29 cellular contexts compared by ENCODE assay signal in genomic region chr11:125892994-125893393, GRCh38. TPM values are rescaled to one million over a fixed set of nuclear protein-coding genes. Genes with fewer than 3 reads are reported as not detected.
"Had no signal": no experiment of that assay in that cellular context is flagged by ENCODE, and none has a peak within 500 bp of the region (broad histone marks: within the 10 kb centered on the region; RNA-seq: fewer than 3 reads in every experiment).

No MANE protein-coding gene starts in this region.

- H3K36me3 ChIP-seq: neural progenitor cell, uterus had no signal

- H3K9me3 Mint-ChIP-seq: activated CD4-positive, alpha-beta memory T cell treated with anti-CD3 and anti-CD28 coated beads, Interleukin-2, amount 10 ng/mL, durations not matched to agents 7 days and 5 days; activated CD4-positive, alpha-beta T cell treated with anti-CD3 and anti-CD28 coated beads, Interleukin-2, amount 10 ng/mL, durations not matched to agents 24 days and 14 days; activated T-cell treated with anti-CD3 and anti-CD28 coated beads, Interleukin-2, amount 50 U/mL, for 72 hours; effector memory CD8-positive, alpha-beta T cell; naive thymus-derived CD8-positive, alpha-beta T cell; neural progenitor cell; stimulated activated effector memory CD8-positive, alpha-beta T cell treated with anti-CD3 and anti-CD28 coated beads, Interleukin-12 subunit alpha, Interleukin-12 subunit beta, amount 100 ng/mL, for 72 hours had no signal

- H3K4me3 ChIP-seq: dorsolateral prefrontal cortex, gastrocnemius medialis, lower lobe of right lung, neural progenitor cell, psoas muscle, skin epidermis, testis, uterus had no signal

- H3K4me1 ChIP-seq: neural progenitor cell, testis, uterus had no signal

- H3K27me3 Mint-ChIP-seq: activated CD4-positive, alpha-beta memory T cell treated with anti-CD3 and anti-CD28 coated beads, Interleukin-2, amount 10 ng/mL, durations not matched to agents 7 days and 5 days; activated CD4-positive, alpha-beta T cell treated with anti-CD3 and anti-CD28 coated beads, Interleukin-2, amount 10 ng/mL, durations not matched to agents 24 days and 14 days; effector memory CD8-positive, alpha-beta T cell; naive thymus-derived CD8-positive, alpha-beta T cell had no signal

- H3K9me3 ChIP-seq: gastrocnemius medialis, lower lobe of right lung, psoas muscle, testis, uterus had no signal

- ATAC-seq: activated CD4-positive, CD25-positive, alpha-beta regulatory T cell treated with anti-CD3 and anti-CD28 coated beads, Interleukin-2, amount 50 U/mL, for 24 hours; activated T-cell treated with anti-CD3 and anti-CD28 coated beads, Interleukin-2, amount 50 U/mL, for 72 hours; effector memory CD8-positive, alpha-beta T cell; esophagus mucosa; gastrocnemius medialis; left cardiac atrium; lower lobe of right lung; naive thymus-derived CD8-positive, alpha-beta T cell; psoas muscle; right cardiac atrium; stimulated activated effector memory CD8-positive, alpha-beta T cell treated with anti-CD3 and anti-CD28 coated beads, Interleukin-12 subunit alpha, Interleukin-12 subunit beta, amount 100 ng/mL, for 72 hours had no signal

- DNase-seq: activated CD4-positive, alpha-beta memory T cell treated with anti-CD3 and anti-CD28 coated beads, Interleukin-2, amount 10 ng/mL, durations not matched to agents 7 days and 5 days; activated CD4-positive, alpha-beta T cell treated with anti-CD3 and anti-CD28 coated beads, Interleukin-2, amount 10 ng/mL, durations not matched to agents 24 days and 14 days; activated gamma-delta T cell; activated naive CD4-positive, alpha-beta T cell treated with anti-CD3 and anti-CD28 coated beads, Interleukin-2, amount 50 U/mL, for 16 hours; activated T-cell treated with anti-CD3 and anti-CD28 coated beads, Interleukin-2, amount 50 U/mL, for 72 hours; anterior cingulate cortex; central memory CD4-positive, alpha-beta T cell; dorsolateral prefrontal cortex; effector memory CD8-positive, alpha-beta T cell; gastrocnemius medialis; head of caudate nucleus; islet precursor cell; left cardiac atrium; lower lobe of right lung; naive thymus-derived CD8-positive, alpha-beta T cell; psoas muscle; right cardiac atrium; stimulated activated CD4-positive, alpha-beta T cell treated with anti-CD3 and anti-CD28 coated beads, Interleukin-2, amount 100 ng/mL, for 24 hours; T-helper 2 cell; testis; trophoblast cell; uterus had no signal

- H3K27ac ChIP-seq: dorsolateral prefrontal cortex, gastrocnemius medialis, lower lobe of right lung, neural progenitor cell, psoas muscle, skin epidermis, testis, uterus had no signal

- H3K4me3 Mint-ChIP-seq: activated CD4-positive, alpha-beta memory T cell treated with anti-CD3 and anti-CD28 coated beads, Interleukin-2, amount 10 ng/mL, durations not matched to agents 7 days and 5 days; activated CD4-positive, alpha-beta T cell treated with anti-CD3 and anti-CD28 coated beads, Interleukin-2, amount 10 ng/mL, durations not matched to agents 24 days and 14 days; activated T-cell treated with anti-CD3 and anti-CD28 coated beads, Interleukin-2, amount 50 U/mL, for 72 hours; effector memory CD8-positive, alpha-beta T cell; naive thymus-derived CD8-positive, alpha-beta T cell; neural progenitor cell; stimulated activated effector memory CD8-positive, alpha-beta T cell treated with anti-CD3 and anti-CD28 coated beads, Interleukin-12 subunit alpha, Interleukin-12 subunit beta, amount 100 ng/mL, for 72 hours had no signal

- H3K27me3 ChIP-seq: dorsolateral prefrontal cortex, gastrocnemius medialis, neural progenitor cell, testis, uterus had no signal

- H3K27ac Mint-ChIP-seq: activated CD4-positive, alpha-beta memory T cell treated with anti-CD3 and anti-CD28 coated beads, Interleukin-2, amount 10 ng/mL, durations not matched to agents 7 days and 5 days; activated CD4-positive, alpha-beta T cell treated with anti-CD3 and anti-CD28 coated beads, Interleukin-2, amount 10 ng/mL, durations not matched to agents 24 days and 14 days; neural progenitor cell had no signal

RNA-seq across cellular contexts. Expression of gene DDX25, which starts 11.3 kb away (rescaled TPM):
- total RNA-seq: activated CD4-positive, alpha-beta memory T cell treated with anti-CD3 and anti-CD28 coated beads, Interleukin-2, amount 10 ng/mL, durations not matched to agents 7 days and 5 days; activated CD4-positive, alpha-beta T cell treated with anti-CD3 and anti-CD28 coated beads, Interleukin-2, amount 10 ng/mL, durations not matched to agents 24 days and 14 days; endothelial cell of umbilical vein; esophagus mucosa; gastrocnemius medialis; lower lobe of right lung; osteocyte; psoas muscle; right cardiac atrium had no signal

RNA-seq across cellular contexts. Expression of gene VSIG10L2, which starts 52.9 kb away (rescaled TPM):
- total RNA-seq: activated CD4-positive, alpha-beta memory T cell treated with anti-CD3 and anti-CD28 coated beads, Interleukin-2, amount 10 ng/mL, durations not matched to agents 7 days and 5 days; activated CD4-positive, alpha-beta T cell treated with anti-CD3 and anti-CD28 coated beads, Interleukin-2, amount 10 ng/mL, durations not matched to agents 24 days and 14 days; activated T-cell treated with anti-CD3 and anti-CD28 coated beads, Interleukin-2, amount 50 U/mL, for 72 hours; endothelial cell of umbilical vein; esophagus mucosa; lower lobe of right lung; naive thymus-derived CD8-positive, alpha-beta T cell; osteocyte; psoas muscle; testis had no signal

RNA-seq across cellular contexts. Expression of gene PATE4, which starts 59.9 kb away (rescaled TPM):
- total RNA-seq: activated CD4-positive, alpha-beta memory T cell treated with anti-CD3 and anti-CD28 coated beads, Interleukin-2, amount 10 ng/mL, durations not matched to agents 7 days and 5 days; activated CD4-positive, alpha-beta T cell treated with anti-CD3 and anti-CD28 coated beads, Interleukin-2, amount 10 ng/mL, durations not matched to agents 24 days and 14 days; activated T-cell treated with anti-CD3 and anti-CD28 coated beads, Interleukin-2, amount 50 U/mL, for 72 hours; dorsolateral prefrontal cortex; endothelial cell of umbilical vein; esophagus mucosa; gastrocnemius medialis; left cardiac atrium; lower lobe of right lung; naive thymus-derived CD8-positive, alpha-beta T cell; osteocyte; psoas muscle; right cardiac atrium; uterus had no signal
